ENCODE assay signal across 23 cellular contexts in the genomic region with DNA sequence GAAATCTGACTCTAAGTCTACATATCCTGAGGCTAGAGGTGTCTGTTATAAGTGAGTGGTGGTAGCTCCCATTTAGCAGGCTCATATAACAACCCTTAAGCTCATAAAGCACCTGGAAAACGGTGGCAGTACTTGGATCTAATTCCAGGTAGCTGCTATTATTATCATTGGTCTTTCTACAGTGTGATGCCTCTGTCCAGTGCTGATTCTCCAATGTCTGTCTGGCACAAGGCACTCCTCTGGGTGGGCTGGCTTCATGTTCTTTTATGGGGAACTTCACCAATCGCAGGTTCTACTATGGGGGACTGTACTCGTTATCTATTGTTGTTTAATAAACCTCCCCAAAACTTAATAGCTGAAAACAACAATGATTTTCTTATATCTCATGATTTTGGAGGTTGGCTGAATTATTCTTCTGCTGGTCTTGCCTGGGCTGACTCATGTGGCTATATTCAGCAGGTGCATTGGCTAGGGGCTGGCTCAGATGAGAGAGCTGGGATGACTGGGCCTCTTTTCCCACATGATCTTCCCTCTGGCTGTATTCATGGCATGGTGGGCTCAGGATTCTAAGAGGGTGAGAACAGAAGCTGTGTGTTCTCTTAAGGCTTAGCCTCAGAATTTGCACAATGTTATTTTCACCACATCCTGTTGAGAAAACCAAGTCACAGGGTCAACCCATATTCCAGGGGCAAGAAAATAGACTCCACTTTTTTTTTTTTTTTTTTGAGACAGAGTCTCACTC.
DNase-seq lines count a peak whose midpoint lies in the region; ATAC-seq, FAIRE-seq and TF ChIP-seq lines count a peak whose summit lies in the region.
"Had no signal": no experiment of that assay in that cellular context is flagged by ENCODE, and none has a peak within 500 bp of the region (broad histone marks: within the 10 kb centered on the region; RNA-seq: fewer than 3 reads in every experiment).

No MANE protein-coding gene starts in this region.

- no TSS peak for BruUV-seq in Caco-2 (replicated peaks; lab: Mats Ljungman, UMichigan)

- TF ChIP-seq EP300 in A549 (IDR thresholded peaks at IDR 0.05) = no peak

- TF ChIP-seq CTCF in A549 (IDR thresholded peaks at IDR 0.05) = no peak
- no peak for TF ChIP-seq CTCF in NB4 (IDR thresholded peaks at IDR 0.05; ENCODE audit: low read depth, low read length)
- TF ChIP-seq CTCF in choroid plexus epithelial cell (conservative IDR thresholded peaks at IDR 0.05; ENCODE audit: low read depth, low read length) = no peak
- TF ChIP-seq CTCF in Caco-2 (IDR thresholded peaks at IDR 0.05; ENCODE audit: insufficient read depth in 1 of 2, low read depth in 1 of 2, low read length in 1 of 2, severe bottlenecking in 1 of 2, unreplicated experiment in 1 of 2) = no peak

- H3K4me1 ChIP-seq in A549 = no peaks in the 10 kb centered on the region
- H3K4me1 ChIP-seq in Caco-2 = no peaks in the 10 kb centered on the region
- H3K4me1 ChIP-seq: parathyroid adenoma, sigmoid colon, tibial artery had no signal

- no peaks in the 10 kb centered on the region for H3K36me3 Mint-ChIP-seq in Caco-2 (ENCODE audit: insufficient read depth, unreplicated experiment)
- H3K36me3 Mint-ChIP-seq: activated naive CD4-positive, alpha-beta T cell treated with anti-CD3 and anti-CD28 coated beads, Interleukin-2, amount 50 U/mL, for 24 hours; brain; natural killer cell treated with Interleukin-12 subunit alpha and Interleukin-12 subunit beta and Interleukin-15 and Interleukin-18, amount 100 ng/mL, for 72 hours had no signal

- WGBS in A549 (ENCODE audit: missing lambda C conversion rate) = 33% methylated on average over 3 of the region's 3 CpGs

- no peaks in the 10 kb centered on the region for H3K27me3 ChIP-seq in Caco-2 (replicated peaks; ENCODE audit: control insufficient read depth, insufficient read depth, low read length)
- H3K27me3 ChIP-seq: sigmoid colon, tibial artery had no signal

- ATAC-seq in A549 (no peak), GM19463 (IDR thresholded peaks at IDR 0.05; ENCODE audit: unreplicated experiment) (no peak), GM18520 (IDR thresholded peaks at IDR 0.05; ENCODE audit: unreplicated experiment) (no peak), HG03280 (IDR thresholded peaks at IDR 0.05; ENCODE audit: unreplicated experiment) (no peak)
- ATAC-seq: natural killer cell treated with Interleukin-12 subunit alpha and Interleukin-12 subunit beta and Interleukin-15 and Interleukin-18, amount 100 ng/mL, for 72 hours had no signal

- no peak for TF ChIP-seq POLR2A in A549 (IDR thresholded peaks at IDR 0.05; ENCODE audit: low read length)
- TF ChIP-seq POLR2A in NB4 (IDR thresholded peaks at IDR 0.05; ENCODE audit: extremely low read depth, insufficient read length) = no peak

- H3K4me3 ChIP-seq in A549 (no peak overlapping the region), NB4 (ENCODE audit: low read depth, low read length) (no peak overlapping the region), choroid plexus epithelial cell (ENCODE audit: low read depth, low read length) (no peak overlapping the region), Caco-2 (ENCODE audit: low read depth, low read length) (no peak overlapping the region)
- H3K4me3 ChIP-seq: PC-9, sigmoid colon, tibial artery had no signal

- TF ChIP-seq RAD21 in A549 (conservative IDR thresholded peaks at IDR 0.05 in 1 of 2, IDR thresholded peaks at IDR 0.05 in 1 of 2) = no peak

- CTCF ChIA-PET in A549 (lab: Yijun Ruan, JAX) = interaction anchor here (1.2 kb wide), 1 partner anchor 124 kb away, joined by 3 read pairs; no protein-coding TSS in a partner anchor
- CTCF ChIA-PET in Caco-2 (lab: Charles Lee) = no interaction called here

- POLR2A ChIA-PET in A549 (lab: Yijun Ruan, JAX) = no interaction called here
- POLR2A ChIA-PET in Caco-2 (lab: Charles Lee) = no interaction called here

- H3K27ac ChIP-seq in A549 = no peak overlapping the region
- H3K27ac ChIP-seq: parathyroid adenoma, PC-9, sigmoid colon, tibial artery had no signal

- H3K9me3 ChIP-seq in A549 (no peaks in the 10 kb centered on the region), Caco-2 (no peaks in the 10 kb centered on the region)
- H3K9me3 ChIP-seq: sigmoid colon, tibial artery had no signal

- no peaks in the 10 kb centered on the region for H3K9me3 Mint-ChIP-seq in Caco-2 (ENCODE audit: unreplicated experiment)
- H3K9me3 Mint-ChIP-seq: activated naive CD4-positive, alpha-beta T cell treated with anti-CD3 and anti-CD28 coated beads, Interleukin-2, amount 50 U/mL, for 24 hours; natural killer cell treated with Interleukin-12 subunit alpha and Interleukin-12 subunit beta and Interleukin-15 and Interleukin-18, amount 100 ng/mL, for 72 hours had no signal

- FAIRE-seq in A549 (lab: Jason Lieb, UNC) = no peak

- no peak overlapping the region for H3K4me3 Mint-ChIP-seq in Caco-2 (ENCODE audit: unreplicated experiment)
- H3K4me3 Mint-ChIP-seq: activated naive CD4-positive, alpha-beta T cell treated with anti-CD3 and anti-CD28 coated beads, Interleukin-2, amount 50 U/mL, for 24 hours; brain; natural killer cell treated with Interleukin-12 subunit alpha and Interleukin-12 subunit beta and Interleukin-15 and Interleukin-18, amount 100 ng/mL, for 72 hours had no signal

- H3K4me2 ChIP-seq in A549 = no peak overlapping the region
- H3K4me2 ChIP-seq: PC-9 had no signal

- no peaks in the 10 kb centered on the region for H3K4me1 Mint-ChIP-seq in Caco-2 (ENCODE audit: low read depth, unreplicated experiment)

- H3K27me3 Mint-ChIP-seq in Caco-2 (ENCODE audit: insufficient read depth, unreplicated experiment) = peaks cover 9% of the 10 kb centered on the region

- intact Hi-C loops in Caco-2 (cut with micrococcal nuclease; ENCODE audit: unreplicated experiment) = no loop called here

- no peak overlapping the region for H3K27ac Mint-ChIP-seq in Caco-2 (ENCODE audit: unreplicated experiment)
- H3K27ac Mint-ChIP-seq: activated naive CD4-positive, alpha-beta T cell treated with anti-CD3 and anti-CD28 coated beads, Interleukin-2, amount 50 U/mL, for 24 hours; brain had no signal

- no peak for DNase-seq in A549 (ENCODE audit: low read depth in 1 of 2, low spot score in 1 of 2)
- DNase-seq in ELR (ENCODE audit: low read depth) = peak; percentile 18
- DNase-seq in NB4 (ENCODE audit: low read depth) = peak; percentile 26
- peak; percentile 12 for DNase-seq in choroid plexus epithelial cell (ENCODE audit: low read depth)
- DNase-seq in Caco-2 = no peak
- DNase-seq: activated CD4-positive, CD25-positive, alpha-beta regulatory T cell treated with anti-CD3 and anti-CD28 coated beads, Interleukin-2, amount 50 U/mL, for 72 hours; H7; hypothalamus; mesendoderm; NCI-H1092; NCI-H2081 treated with DMSO at 0.1 percent for 48 hours; NCI-H526 treated with DMSO at 0.1 percent for 48 hours; PC-9; sigmoid colon; stimulated activated naive CD4-positive, alpha-beta T cell; tibial artery had no signal

- no peaks in the 10 kb centered on the region for H3K36me3 ChIP-seq in Caco-2 (ENCODE audit: control insufficient read depth, insufficient read depth, low read length)
- H3K36me3 ChIP-seq: sigmoid colon, tibial artery had no signal

TF ChIP-seq in A549, 52 proteins besides CTCF, POLR2A, EP300 and RAD21:
- no peak for TF ChIP-seq FOXS1 (CRISPR knock-in tag; IDR thresholded peaks at IDR 0.05)
- TF ChIP-seq, protein P1, sequence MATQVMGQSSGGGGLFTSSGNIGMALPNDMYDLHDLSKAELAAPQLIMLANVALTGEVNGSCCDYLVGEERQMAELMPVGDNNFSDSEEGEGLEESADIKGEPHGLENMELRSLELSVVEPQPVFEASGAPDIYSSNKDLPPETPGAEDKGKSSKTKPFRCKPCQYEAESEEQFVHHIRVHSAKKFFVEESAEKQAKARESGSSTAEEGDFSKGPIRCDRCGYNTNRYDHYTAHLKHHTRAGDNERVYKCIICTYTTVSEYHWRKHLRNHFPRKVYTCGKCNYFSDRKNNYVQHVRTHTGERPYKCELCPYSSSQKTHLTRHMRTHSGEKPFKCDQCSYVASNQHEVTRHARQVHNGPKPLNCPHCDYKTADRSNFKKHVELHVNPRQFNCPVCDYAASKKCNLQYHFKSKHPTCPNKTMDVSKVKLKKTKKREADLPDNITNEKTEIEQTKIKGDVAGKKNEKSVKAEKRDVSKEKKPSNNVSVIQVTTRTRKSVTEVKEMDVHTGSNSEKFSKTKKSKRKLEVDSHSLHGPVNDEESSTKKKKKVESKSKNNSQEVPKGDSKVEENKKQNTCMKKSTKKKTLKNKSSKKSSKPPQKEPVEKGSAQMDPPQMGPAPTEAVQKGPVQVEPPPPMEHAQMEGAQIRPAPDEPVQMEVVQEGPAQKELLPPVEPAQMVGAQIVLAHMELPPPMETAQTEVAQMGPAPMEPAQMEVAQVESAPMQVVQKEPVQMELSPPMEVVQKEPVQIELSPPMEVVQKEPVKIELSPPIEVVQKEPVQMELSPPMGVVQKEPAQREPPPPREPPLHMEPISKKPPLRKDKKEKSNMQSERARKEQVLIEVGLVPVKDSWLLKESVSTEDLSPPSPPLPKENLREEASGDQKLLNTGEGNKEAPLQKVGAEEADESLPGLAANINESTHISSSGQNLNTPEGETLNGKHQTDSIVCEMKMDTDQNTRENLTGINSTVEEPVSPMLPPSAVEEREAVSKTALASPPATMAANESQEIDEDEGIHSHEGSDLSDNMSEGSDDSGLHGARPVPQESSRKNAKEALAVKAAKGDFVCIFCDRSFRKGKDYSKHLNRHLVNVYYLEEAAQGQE (IDR thresholded peaks at IDR 0.05) = peak; percentile 80

Comparison
In these comparisons a context has a peak if more than half of its experiments do, and no peak if none do; other contexts are left out.
1. DNase-seq: peak in ELR (single experiment), NB4 (single experiment) and choroid plexus epithelial cell (single experiment); none in A549 (0 of 2) and Caco-2 (0 of 2).